Comparison of ENCODE assay signal across 15 cellular contexts in genomic region chr22:30643055-30643875, GRCh38. TPM values are rescaled to one million over a fixed set of nuclear protein-coding genes. Genes with fewer than 3 reads are reported as not detected.
A peak's percentile ranks its signal among the peaks of the same experiment; 100 is the strongest.
DNase-seq lines count a peak whose midpoint lies in the region; ATAC-seq and TF ChIP-seq lines count a peak whose summit lies in the region.
"Had no signal": no experiment of that assay in that cellular context is flagged by ENCODE, and none has a peak within 500 bp of the region (broad histone marks: within the 10 kb centered on the region; RNA-seq: fewer than 3 reads in every experiment).

No MANE protein-coding gene starts in this region.

- H2AFZ ChIP-seq in ACC112 (ENCODE audit: low read length, unreplicated experiment), result no peak overlapping the region
- no peak overlapping the region for H2AFZ ChIP-seq in GM23338

- H3K27me3 ChIP-seq in ACC112 (ENCODE audit: insufficient read depth, low read length), result no peaks in the 10 kb centered on the region
- H3K27me3 ChIP-seq in GM23338 (ENCODE audit: insufficient read depth), result no peaks in the 10 kb centered on the region
- no peaks in the 10 kb centered on the region for H3K27me3 ChIP-seq in tibial nerve
- H3K27me3 ChIP-seq in upper lobe of left lung, result no peaks in the 10 kb centered on the region
- H3K27me3 ChIP-seq: BLaER1, testis had no signal

- no peak overlapping the region for H3K4me2 ChIP-seq in GM23338
- H3K4me2 ChIP-seq: BLaER1 had no signal

- peaks cover 6% of the 10 kb centered on the region for H3K27me3 Mint-ChIP-seq in GM23338 (ENCODE audit: insufficient read depth, low read depth, poor library complexity)
- H3K27me3 Mint-ChIP-seq in central memory CD8-positive, alpha-beta T cell, result no peaks in the 10 kb centered on the region
- H3K27me3 Mint-ChIP-seq: effector memory CD8-positive, alpha-beta T cell had no signal

- peaks cover 9% of the 10 kb centered on the region for H3K4me1 Mint-ChIP-seq in GM23338
- peaks cover 6% of the 10 kb centered on the region for H3K4me1 Mint-ChIP-seq in central memory CD8-positive, alpha-beta T cell

- H3K9me3 Mint-ChIP-seq in GM23338, result peaks cover 6% of the 10 kb centered on the region; the same call in 2 of the 3 replicates
- no peaks in the 10 kb centered on the region for H3K9me3 Mint-ChIP-seq in central memory CD8-positive, alpha-beta T cell
- H3K9me3 Mint-ChIP-seq: effector memory CD8-positive, alpha-beta T cell had no signal

- H3K36me3 ChIP-seq in ACC112 (ENCODE audit: insufficient read depth, low read length) (no peaks in the 10 kb centered on the region), GM23338 (ENCODE audit: insufficient read depth) (peaks cover 4% of the 10 kb centered on the region; the same call in 1 of the 2 replicates), tibial nerve (peaks cover 0 to 12% (median 0%) of the 10 kb centered on the region in 3 donors), upper lobe of left lung (peaks cover 0 to 5% (median 0%) of the 10 kb centered on the region in 4 donors)

- no peak for DNase-seq in GM23338 (ENCODE audit: low spot score)
- no peak for DNase-seq in central memory CD8-positive, alpha-beta T cell (ENCODE audit: low spot score in 2 of 2)
- peak; percentile 62 for DNase-seq in myocyte (ENCODE audit: low read depth)
- DNase-seq in tibial nerve (ENCODE audit: low spot score in 2 of 2), result no peak
- DNase-seq in NAMALWA (ENCODE audit: low spot score), result no peak
- no peak for DNase-seq in NCI-H526 (lab: John Stamatoyannopoulos, UW)
- no peak for DNase-seq in upper lobe of left lung
- DNase-seq: effector memory CD8-positive, alpha-beta T cell; NCI-H146; NCI-H446 treated with DMSO at 0.1 percent for 48 hours; OCI-M1; testis had no signal

- no peaks in the 10 kb centered on the region for H3K9me3 ChIP-seq in tibial nerve
- no peaks in the 10 kb centered on the region for H3K9me3 ChIP-seq in upper lobe of left lung
- H3K9me3 ChIP-seq: testis had no signal

- TF ChIP-seq POLR2A in tibial nerve (IDR thresholded peaks at IDR 0.05) (no peak), upper lobe of left lung (IDR thresholded peaks at IDR 0.05) (no peak)

- no peaks in the 10 kb centered on the region for H3K9me2 ChIP-seq in GM23338 (ENCODE audit: insufficient read depth)

- H3K4me1 ChIP-seq in ACC112 (ENCODE audit: control insufficient read depth, insufficient read depth, low read length, unreplicated experiment) (peaks cover 14% of the 10 kb centered on the region), GM23338 (ENCODE audit: insufficient read depth) (no peaks in the 10 kb centered on the region), tibial nerve (peaks cover 0 to 4% (median 0%) of the 10 kb centered on the region in 4 donors), upper lobe of left lung (no peaks in the 10 kb centered on the region)
- H3K4me1 ChIP-seq: BLaER1, testis had no signal

- TF ChIP-seq EP300 in tibial nerve (IDR thresholded peaks at IDR 0.05) (no peak), upper lobe of left lung (IDR thresholded peaks at IDR 0.05) (no peak)

- H3K79me2 ChIP-seq in ACC112 (ENCODE audit: control insufficient read depth, insufficient read depth, low read length, unreplicated experiment), result peaks cover 13% of the 10 kb centered on the region
- H3K79me2 ChIP-seq in GM23338 (replicated peaks; ENCODE audit: insufficient read depth), result no peaks in the 10 kb centered on the region

- peaks cover 14% of the 10 kb centered on the region for H3K36me3 Mint-ChIP-seq in GM23338 (ENCODE audit: low read depth)
- peaks cover 2% of the 10 kb centered on the region for H3K36me3 Mint-ChIP-seq in central memory CD8-positive, alpha-beta T cell (ENCODE audit: insufficient read depth)

- no peak overlapping the region; the same call in 2 of the 3 replicates for H3K4me3 Mint-ChIP-seq in GM23338
- no peak overlapping the region for H3K4me3 Mint-ChIP-seq in central memory CD8-positive, alpha-beta T cell
- H3K4me3 Mint-ChIP-seq: effector memory CD8-positive, alpha-beta T cell; WTC11 had no signal

- ATAC-seq in GM23338 (peak; percentile 34; the same call in 2 of the 3 replicates), upper lobe of left lung (ENCODE audit: low FRiP score in 2 of 2) (no peak)
- no peak for ATAC-seq in central memory CD8-positive, alpha-beta T cell (replicated peaks; ENCODE audit: extremely low read depth, poor library complexity, severe bottlenecking)
- ATAC-seq: effector memory CD8-positive, alpha-beta T cell; WTC11 had no signal

- TF ChIP-seq CTCF in GM23338 (conservative IDR thresholded peaks at IDR 0.05; ENCODE audit: low read depth in 2 of 2) (no peak), tibial nerve (IDR thresholded peaks at IDR 0.05) (no peak), upper lobe of left lung (IDR thresholded peaks at IDR 0.05) (no peak)

- H3F3A ChIP-seq in GM23338 (replicated peaks; ENCODE audit: low read depth), result no peaks in the 10 kb centered on the region

- H4K20me1 ChIP-seq in GM23338 (replicated peaks; ENCODE audit: insufficient read depth), result no peaks in the 10 kb centered on the region
- H4K20me1 ChIP-seq: BLaER1 had no signal

- 83 to 85% methylated on average over 16 of the region's 16 CpGs for WGBS in tibial nerve, 2 donors
- WGBS in upper lobe of left lung, 2 donors, result 86 to 92% methylated on average over 16 of the region's 16 CpGs

- peak overlapping the region; percentile 75 for H3K27ac ChIP-seq in ACC112 (ENCODE audit: low read depth, low read length)
- no peak overlapping the region for H3K27ac ChIP-seq in GM23338 (ENCODE audit: low read depth)
- H3K27ac ChIP-seq in tibial nerve, result peak overlapping the region in 1 of 4 donors; percentile 34
- H3K27ac ChIP-seq in upper lobe of left lung, result no peak overlapping the region
- H3K27ac ChIP-seq: BLaER1, testis had no signal

- no peak overlapping the region for H3K4me3 ChIP-seq in ACC112 (ENCODE audit: low read depth, low read length)
- no peak overlapping the region for H3K4me3 ChIP-seq in GM23338
- no peak overlapping the region for H3K4me3 ChIP-seq in tibial nerve
- H3K4me3 ChIP-seq in upper lobe of left lung, result no peak overlapping the region
- H3K4me3 ChIP-seq: BLaER1, testis had no signal

- no peak overlapping the region for H3K27ac Mint-ChIP-seq in GM23338
- H3K27ac Mint-ChIP-seq in central memory CD8-positive, alpha-beta T cell (ENCODE audit: low read depth), result peak overlapping the region; percentile 81
- H3K27ac Mint-ChIP-seq: WTC11 had no signal

TF ChIP-seq in GM23338, 12 proteins besides CTCF, POLR2A, EP300 and RAD21 (continues in another document):
- TF ChIP-seq NANOG (IDR thresholded peaks at IDR 0.05; ENCODE audit: borderline replicate concordance), result no peak
- no peak for TF ChIP-seq EZH2 (IDR thresholded peaks at IDR 0.05; ENCODE audit: low read depth, unreplicated experiment)
- no peak for TF ChIP-seq CREB1 (CRISPR knock-in tag; IDR thresholded peaks at IDR 0.05; ENCODE audit: low read depth)
- no peak for TF ChIP-seq ZNF331 (CRISPR knock-in tag; IDR thresholded peaks at IDR 0.05; ENCODE audit: low read depth)
- TF ChIP-seq POLR2AphosphoS5 (IDR thresholded peaks at IDR 0.05; ENCODE audit: low read depth), result no peak

RNA-seq across cellular contexts. Expression of gene SLC35E4, which starts 7.7 kb away (rescaled TPM):
- total RNA-seq in GM23338 (2014; rRNA removed; shearing (Covaris generic)), result 10.4 and 11.3 TPM in 2 replicates
- polyA plus RNA-seq in GM23338 (2016; fragmentation: Nextera tagmentation; extraction: Ambion mirVana), result 2.6 and 4.3 TPM in 2 replicates
- 12.2 and 16.9 TPM in 2 replicates for total RNA-seq in myocyte
- polyA plus RNA-seq in myocyte (2012), result 5.3 TPM
- 10 to 100 TPM in 1 of 4 donors, 1 to 10 TPM in 3; 6.1 to 15.0 (median 7.3) TPM for total RNA-seq in tibial nerve
- total RNA-seq in upper lobe of left lung, result 10 to 100 TPM in 2 of 6 donors, 1 to 10 TPM in 4; 1.3 to 14.7 (median 5.8) TPM

RNA-seq across cellular contexts. Expression of gene DUSP18, which starts 24.4 kb away (rescaled TPM):
- 1.5 and 2.7 TPM in 2 replicates for total RNA-seq in GM23338 (2014; rRNA removed; shearing (Covaris generic))
- 1.7 and 2.2 TPM in 2 replicates for polyA plus RNA-seq in GM23338 (2016; fragmentation: Nextera tagmentation; extraction: Ambion mirVana)
- total RNA-seq in myocyte (4.4 and 4.7 TPM in 2 replicates), tibial nerve (10 to 100 TPM in 3 of 4 donors, 1 to 10 TPM in 1; 8.8 to 12.0 (median 10.4) TPM), upper lobe of left lung (10 to 100 TPM; 13.0 to 40.9 (median 29.4) TPM)
- 6.1 TPM for polyA plus RNA-seq in myocyte (2012)

RNA-seq across cellular contexts. Expression of gene TCN2, which starts 36.3 kb away (rescaled TPM):
- total RNA-seq in GM23338 (2014; rRNA removed; shearing (Covaris generic)), result 31.3 and 38.1 TPM in 2 replicates
- polyA plus RNA-seq in GM23338 (2016; fragmentation: Nextera tagmentation; extraction: Ambion mirVana), result 12.4 and 12.9 TPM in 2 replicates
- total RNA-seq in myocyte (11.7 and 16.7 TPM in 2 replicates), tibial nerve (10 to 100 TPM; 38.2 to 56.1 (median 43.8) TPM), upper lobe of left lung (10 to 100 TPM; 40.2 to 87.1 (median 60.7) TPM)
- polyA plus RNA-seq in myocyte (2012), result 16.1 TPM

RNA-seq across cellular contexts. Expression of gene OSBP2, which starts 51.4 kb away (rescaled TPM):
- 2.9 and 7.1 TPM in 2 replicates for total RNA-seq in GM23338 (2014; rRNA removed; shearing (Covaris generic))
- polyA plus RNA-seq in GM23338 (2016; fragmentation: Nextera tagmentation; extraction: Ambion mirVana), result 1.7 and 2.1 TPM in 2 replicates
- total RNA-seq in myocyte (19.3 and 29.7 TPM in 2 replicates), tibial nerve (1 to 10 TPM in 3 of 4 donors, under 1 TPM in 1; 0.66 to 2.4 (median 1.6) TPM), upper lobe of left lung (10 to 100 TPM in 2 of 6 donors, 1 to 10 TPM in 4; 3.5 to 14.5 (median 5.0) TPM)
- polyA plus RNA-seq in myocyte (2012), result 7.3 TPM

RNA-seq across cellular contexts. Expression of gene PES1, which starts 51.6 kb away (rescaled TPM):
- 76.9 and 78.4 TPM in 2 replicates for total RNA-seq in GM23338 (2014; rRNA removed; shearing (Covaris generic))
- polyA plus RNA-seq in GM23338 (2016; fragmentation: Nextera tagmentation; extraction: Ambion mirVana), result 61.3 and 64.1 TPM in 2 replicates
- total RNA-seq in myocyte (56.1 and 69.8 TPM in 2 replicates), tibial nerve (10 to 100 TPM; 53.9 to 74.7 (median 70.3) TPM), upper lobe of left lung (10 to 100 TPM; 27.2 to 66.9 (median 56.9) TPM)
- 58.5 TPM for polyA plus RNA-seq in myocyte (2012)
